Comparison of ENCODE assay signal across 8 cellular contexts in genomic region chr11:13462928-13463778, GRCh38. TPM values are rescaled to one million over a fixed set of nuclear protein-coding genes. Genes with fewer than 3 reads are reported as not detected.
DNase-seq lines count a peak whose midpoint lies in the region; ATAC-seq and TF ChIP-seq lines count a peak whose summit lies in the region.

TSS of gene BTBD10 (minus strand) at chr11:13463222. CDS start at chr11:13445124, 18,098 bp downstream.

- no peak for TF ChIP-seq RAD21 in Ishikawa (IDR thresholded peaks at IDR 0.05; ENCODE audit: low read depth)

- intact Hi-C loops in mucosa of descending colon (cut with DNase I, micrococcal nuclease), result no loop called here

- TF ChIP-seq EP300 in Ishikawa (IDR thresholded peaks at IDR 0.05; ENCODE audit: borderline replicate concordance), result no peak

- peaks cover 4% of the 10 kb centered on the region for H3K4me1 ChIP-seq in mucosa of descending colon (ENCODE audit: low read depth)

- H3K4me3 ChIP-seq in epithelial cell of esophagus (ENCODE audit: low read length), result peak within 1 kb of the TSS; percentile 88
- H3K4me3 ChIP-seq in mucosa of descending colon, result peak within 1 kb of the TSS; percentile 90

- no peaks in the 10 kb centered on the region for H3K9me3 ChIP-seq in mucosa of descending colon

- no peaks in the 10 kb centered on the region for H3K36me3 ChIP-seq in mucosa of descending colon (ENCODE audit: low read depth)

- TF ChIP-seq CTCF in epithelial cell of esophagus (IDR thresholded peaks at IDR 0.05; ENCODE audit: insufficient read depth, low read depth, low read length, missing control alignments), result no peak
- no peak for TF ChIP-seq CTCF in mucosa of descending colon (IDR thresholded peaks at IDR 0.05)

- ATAC-seq in GM21619 (IDR thresholded peaks at IDR 0.05; ENCODE audit: unreplicated experiment) (peak; percentile 97), mucosa of descending colon (peak; percentile 99)

- DNase-seq in DMS153 treated with DMSO at 0.1 percent for 48 hours (lab: John Stamatoyannopoulos, UW; ENCODE audit: unreplicated experiment), result peak; percentile 86
- peak; percentile 41 for DNase-seq in OCI-M2 (lab: John Stamatoyannopoulos, UW; ENCODE audit: unreplicated experiment)
- DNase-seq in activated T-cell treated with anti-CD3 and anti-CD28 coated beads for 4 hours, result peak; percentile 85
- peak; percentile 95 for DNase-seq in epithelial cell of esophagus (ENCODE audit: low read depth)
- peak; percentile 94 to 97 (median 96) for DNase-seq in mucosa of descending colon
- DNase-seq in stimulated activated CD8-positive, alpha-beta memory T cell treated with anti-CD3 and anti-CD28 coated beads, Interleukin-4, amount 100 ng/mL, for 1 hour (ENCODE audit: low read depth in 2 of 2, low spot score in 1 of 2), result peak; percentile 77 to 82

TF ChIP-seq in Ishikawa, 13 proteins besides CTCF, POLR2A, EP300 and RAD21:
- peak; percentile 59; the same call in 1 of the 2 replicates for TF ChIP-seq TCF12 (IDR thresholded peaks at IDR 0.05; ENCODE audit: low read depth)
- TF ChIP-seq FOXM1 (IDR thresholded peaks at IDR 0.05; ENCODE audit: borderline replicate concordance, low read depth), result peak; percentile 91
- TF ChIP-seq REST (IDR thresholded peaks at IDR 0.05; ENCODE audit: low read depth), result peak; percentile 16; the same call in 1 of the 2 replicates
- no peak for TF ChIP-seq TEAD4 (IDR thresholded peaks at IDR 0.05)
- TF ChIP-seq, protein P1, sequence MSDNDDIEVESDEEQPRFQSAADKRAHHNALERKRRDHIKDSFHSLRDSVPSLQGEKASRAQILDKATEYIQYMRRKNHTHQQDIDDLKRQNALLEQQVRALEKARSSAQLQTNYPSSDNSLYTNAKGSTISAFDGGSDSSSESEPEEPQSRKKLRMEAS (IDR thresholded peaks at IDR 0.05), result peak; percentile 90
- peak; percentile 84 for TF ChIP-seq TAF1 (IDR thresholded peaks at IDR 0.05; ENCODE audit: low read depth)
- peak; percentile 91; the same call in 1 of the 2 replicates for TF ChIP-seq ZBTB7A (IDR thresholded peaks at IDR 0.05; ENCODE audit: low read depth)
- no peak for TF ChIP-seq CEBPB (IDR thresholded peaks at IDR 0.05)
- TF ChIP-seq EGR1 (IDR thresholded peaks at IDR 0.05), result peak; percentile 42; the same call in 1 of the 2 replicates

RNA-seq across cellular contexts. Expression of gene BTBD10, which starts in this region (rescaled TPM):
- 10 to 100 TPM; 28.2 to 37.8 (median 29.5) TPM for total RNA-seq in mucosa of descending colon

Comparison
In these comparisons a context has a peak if more than half of its experiments do, and no peak if none do; other contexts are left out.
1. Peak in every context shown above with its lines: DNase-seq, ATAC-seq and H3K4me3 ChIP-seq.
2. DNase-seq: peak in every context shown above with its lines; median percentile 96 in mucosa of descending colon; 95 in epithelial cell of esophagus; 86 in DMS153 treated with DMSO at 0.1 percent for 48 hours; 85 in activated T-cell treated with anti-CD3 and anti-CD28 coated beads for 4 hours; 80 in stimulated activated CD8-positive, alpha-beta memory T cell treated with anti-CD3 and anti-CD28 coated beads, Interleukin-4, amount 100 ng/mL, for 1 hour; 41 in OCI-M2.